18 cellular contexts compared by ENCODE assay signal in the genomic region with DNA sequence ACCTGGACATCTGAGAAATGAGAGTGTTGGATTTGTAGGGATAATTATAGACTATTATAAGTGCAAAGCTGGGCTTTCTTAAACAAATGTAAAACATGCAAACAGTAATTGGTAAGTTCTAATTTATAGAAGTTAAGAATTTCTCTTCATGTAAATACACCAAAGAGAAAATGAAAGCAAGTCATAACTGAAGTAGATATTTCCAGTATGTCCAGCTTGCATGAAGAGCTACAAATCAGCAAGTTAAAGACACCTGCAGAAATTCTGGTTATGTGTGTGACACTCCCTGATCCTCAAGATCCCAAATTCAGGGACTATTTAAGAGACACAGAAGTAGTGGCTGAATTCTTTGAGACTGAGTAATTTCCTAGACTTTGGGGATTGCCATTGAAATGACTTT.
A peak's percentile ranks its signal among the peaks of the same experiment; 100 is the strongest.
DNase-seq lines count a peak whose midpoint lies in the region; ATAC-seq and TF ChIP-seq lines count a peak whose summit lies in the region.
"Had no signal": no experiment of that assay in that cellular context is flagged by ENCODE, and none has a peak within 500 bp of the region (broad histone marks: within the 10 kb centered on the region; RNA-seq: fewer than 3 reads in every experiment).

No MANE protein-coding gene starts in this region.

- DNase-seq in foreskin fibroblast (no peak), ecto neural progenitor cell (ENCODE audit: low spot score) (no peak)
- DNase-seq: amygdala, cortex of kidney, midbrain, NCI-H69, SHP77, trophoblast cell had no signal

- H3K9me3 ChIP-seq in BLaER1, result no peaks in the 10 kb centered on the region
- H3K9me3 ChIP-seq: A549 had no signal

- H3K9ac ChIP-seq in BLaER1, result no peak overlapping the region
- H3K9ac ChIP-seq: parathyroid adenoma had no signal

- no peaks in the 10 kb centered on the region for H3K27me3 ChIP-seq in BLaER1

- H4K20me1 ChIP-seq in BLaER1, result no peaks in the 10 kb centered on the region

- H3K4me1 ChIP-seq in BLaER1, result peaks cover 80% of the 10 kb centered on the region
- H3K4me1 ChIP-seq: A549, parathyroid adenoma had no signal

- H3K4me3 ChIP-seq in BLaER1, result no peak overlapping the region
- H3K4me3 ChIP-seq in foreskin fibroblast (ENCODE audit: low read depth in 1 of 2, low read length in 2 of 2), result no peak overlapping the region
- H3K4me3 ChIP-seq: A549 had no signal

- peak; percentile 70 for ATAC-seq in GM19395 (IDR thresholded peaks at IDR 0.05; ENCODE audit: unreplicated experiment)
- ATAC-seq in HG02678 (IDR thresholded peaks at IDR 0.05; ENCODE audit: unreplicated experiment), result peak; percentile 58
- peak; percentile 42 for ATAC-seq in HG03442 (IDR thresholded peaks at IDR 0.05; ENCODE audit: unreplicated experiment)
- ATAC-seq in activated CD4-positive, CD25-positive, alpha-beta regulatory T cell treated with anti-CD3 and anti-CD28 coated beads, Interleukin-2, amount 50 U/mL, for 24 hours, result no peak
- no peak for ATAC-seq in GM19328 (IDR thresholded peaks at IDR 0.05; ENCODE audit: unreplicated experiment)
- ATAC-seq: A549, HepG2 had no signal

- H3K36me3 ChIP-seq in BLaER1, result no peaks in the 10 kb centered on the region

- no peak for TF ChIP-seq CTCF in foreskin fibroblast (IDR thresholded peaks at IDR 0.05; ENCODE audit: low read depth, low read length)

- no peak overlapping the region for H3K27ac ChIP-seq in BLaER1
- H3K27ac ChIP-seq: A549, parathyroid adenoma, VCaP had no signal

- peak overlapping the region; percentile 48 for H3K4me2 ChIP-seq in BLaER1
- H3K4me2 ChIP-seq: A549 had no signal

Comparison
In these comparisons a context has a peak if more than half of its experiments do, and no peak if none do; other contexts are left out.
1. ATAC-seq: peak in GM19395 (single experiment), HG02678 (single experiment) and HG03442 (single experiment); none in activated CD4-positive, CD25-positive, alpha-beta regulatory T cell treated with anti-CD3 and anti-CD28 coated beads, Interleukin-2, amount 50 U/mL, for 24 hours (0 of 2) and GM19328 (single experiment).